ENCODE assay signal across 1 cellular context in genomic region chr4:53196872-53197759, GRCh38.
TF ChIP-seq lines count a peak whose summit lies in the region.

No MANE protein-coding gene starts in this region.

TF ChIP-seq in GM23338, 12 proteins besides CTCF, POLR2A, EP300 and RAD21 (continued from another document):
- TF ChIP-seq REST (IDR thresholded peaks at IDR 0.05; ENCODE audit: unreplicated experiment) (no peak), NANOG (IDR thresholded peaks at IDR 0.05; ENCODE audit: borderline replicate concordance) (no peak), POLR2AphosphoS5 (IDR thresholded peaks at IDR 0.05; ENCODE audit: low read depth) (no peak)
